31 cellular contexts compared by ENCODE assay signal in the genomic region with DNA sequence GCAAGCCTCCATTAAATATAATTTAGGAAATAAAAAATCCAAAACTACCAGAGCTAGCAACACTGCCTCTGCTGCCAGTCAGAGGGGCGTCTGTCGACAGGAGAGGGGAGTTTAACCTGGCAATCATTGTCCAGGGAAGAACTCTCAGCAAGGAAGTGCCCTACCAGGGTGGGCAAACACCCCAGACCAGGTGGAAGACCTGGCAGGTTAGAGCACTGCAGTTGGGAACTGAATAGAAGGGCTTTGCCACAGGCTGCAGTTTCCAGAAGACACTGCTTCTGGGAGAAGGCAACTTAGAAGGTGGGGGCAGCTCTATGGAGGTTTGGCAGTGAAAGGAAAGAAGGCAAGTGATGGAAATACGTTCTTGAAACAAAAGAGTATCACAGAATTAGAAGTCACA. TPM values are rescaled to one million over a fixed set of nuclear protein-coding genes. Genes with fewer than 3 reads are reported as not detected.
"Had no signal": no experiment of that assay in that cellular context is flagged by ENCODE, and none has a peak within 500 bp of the region (broad histone marks: within the 10 kb centered on the region; RNA-seq: fewer than 3 reads in every experiment).

No MANE protein-coding gene starts in this region.

- H3K4me3 ChIP-seq: cardiac muscle cell, Peyer's patch, SJCRH30 had no signal

- H3K27me3 ChIP-seq: brain microvascular endothelial cell, cardiac muscle cell, Peyer's patch, SJCRH30 had no signal

- H3K4me1 ChIP-seq: SJCRH30 had no signal

- H3K4me3 Mint-ChIP-seq: activated naive CD4-positive, alpha-beta T cell treated with anti-CD3 and anti-CD28 coated beads, Interleukin-2, amount 10 ng/mL, durations not matched to agents 7 days and 5 days; activated naive CD8-positive, alpha-beta T cell treated with anti-CD3 and anti-CD28 coated beads for 36 hours had no signal

- ATAC-seq: activated CD4-positive, CD25-positive, alpha-beta regulatory T cell treated with anti-CD3 and anti-CD28 coated beads, Interleukin-2, amount 50 U/mL, for 24 hours had no signal

- H3K27ac ChIP-seq: brain microvascular endothelial cell, cardiac muscle cell, Peyer's patch, RWPE1, SJCRH30, WERI-Rb-1 had no signal

- H3K9me3 Mint-ChIP-seq: activated naive CD4-positive, alpha-beta T cell treated with anti-CD3 and anti-CD28 coated beads, Interleukin-2, amount 10 ng/mL, durations not matched to agents 7 days and 5 days; activated T-helper 2 cell treated with anti-CD3 and anti-CD28 coated beads, Interferon-gamma antibody, Interleukin-2, Interleukin-4, amounts not matched to agents 10 μg/mL and 5 μg/mL and 100 μg/mL, durations not matched to agents 14 hours and 24 hours and 36 hours had no signal

- H3K36me3 ChIP-seq: brain microvascular endothelial cell, cardiac muscle cell, Peyer's patch had no signal

- H3K27me3 Mint-ChIP-seq: activated naive CD4-positive, alpha-beta T cell treated with anti-CD3 and anti-CD28 coated beads, Interleukin-2, amount 10 ng/mL, durations not matched to agents 7 days and 5 days; activated naive CD8-positive, alpha-beta T cell treated with anti-CD3 and anti-CD28 coated beads for 36 hours had no signal

- H3K27ac Mint-ChIP-seq: activated naive CD4-positive, alpha-beta T cell treated with anti-CD3 and anti-CD28 coated beads, Interleukin-2, amount 10 ng/mL, durations not matched to agents 7 days and 5 days; activated naive CD8-positive, alpha-beta T cell treated with anti-CD3 and anti-CD28 coated beads for 36 hours; activated T-helper 2 cell treated with anti-CD3 and anti-CD28 coated beads, Interferon-gamma antibody, Interleukin-2, Interleukin-4, amounts not matched to agents 10 μg/mL and 5 μg/mL and 100 μg/mL, durations not matched to agents 14 hours and 24 hours and 36 hours had no signal

- DNase-seq: activated CD4-positive, alpha-beta T cell treated with anti-CD3 and anti-CD28 coated beads for 4 hours; activated CD4-positive, alpha-beta T cell treated with anti-CD3 and anti-CD28 coated beads, Interleukin-2, amount 50 U/mL, for 48 hours; activated gamma-delta T cell treated with Interleukin-2 at 50 U/mL for 16 hours; activated naive CD4-positive, alpha-beta T cell treated with anti-CD3 and anti-CD28 coated beads, Interleukin-2, amount 10 ng/mL, durations not matched to agents 7 days and 5 days; activated naive CD8-positive, alpha-beta T cell treated with anti-CD3 and anti-CD28 coated beads for 36 hours; activated T-cell treated with anti-CD3 and anti-CD28 coated beads for 4 hours; activated T-cell treated with anti-CD3 and anti-CD28 coated beads, Interleukin-2, amount 50 U/mL, for 48 hours; brain microvascular endothelial cell; cerebellar nuclear complex; Kasumi-1; KBM-7; NCI-H1048; NCI-H1417; NCI-H2029 treated with DMSO at 0.1 percent for 48 hours; NCI-H345; NCI-H510A; NCI-H526 treated with DMSO at 0.1 percent for 48 hours; NCI-H82; Peyer's patch; Right ventricle myocardium superior; SJCRH30; SK-N-SH; T-helper 1 cell; WERI-Rb-1 had no signal

- H3K9me3 ChIP-seq: Peyer's patch, SJCRH30, SK-N-SH had no signal

RNA-seq across cellular contexts. Expression of a gene that starts 29.7 kb away (rescaled TPM):
- total RNA-seq: activated CD8-positive, alpha-beta memory T cell treated with anti-CD3 and anti-CD28 coated beads for 36 hours; activated naive CD8-positive, alpha-beta T cell treated with anti-CD3 and anti-CD28 coated beads for 36 hours; activated T-helper 2 cell treated with anti-CD3 and anti-CD28 coated beads, Interferon-gamma antibody, Interleukin-2, Interleukin-4, amounts not matched to agents 10 μg/mL and 5 μg/mL and 100 μg/mL, durations not matched to agents 14 hours and 24 hours and 36 hours; cardiac muscle cell; Peyer's patch; Right ventricle myocardium superior; SJCRH30; T-helper 2 cell treated with Interferon-gamma antibody and Interleukin-4, amounts not matched to agents 100 ng/mL and 5 ng/mL, for 36 hours had no signal
- polyA plus RNA-seq: adipose tissue, cardiac muscle cell, SK-N-SH had no signal

RNA-seq across cellular contexts. Expression of a gene that starts 42.9 kb away (rescaled TPM):
- total RNA-seq: activated CD8-positive, alpha-beta memory T cell treated with anti-CD3 and anti-CD28 coated beads for 36 hours; activated naive CD8-positive, alpha-beta T cell treated with anti-CD3 and anti-CD28 coated beads for 36 hours; activated T-helper 2 cell treated with anti-CD3 and anti-CD28 coated beads, Interferon-gamma antibody, Interleukin-2, Interleukin-4, amounts not matched to agents 10 μg/mL and 5 μg/mL and 100 μg/mL, durations not matched to agents 14 hours and 24 hours and 36 hours; cardiac muscle cell; Peyer's patch; Right ventricle myocardium superior; SJCRH30; T-helper 2 cell treated with Interferon-gamma antibody and Interleukin-4, amounts not matched to agents 100 ng/mL and 5 ng/mL, for 36 hours had no signal
- polyA plus RNA-seq: adipose tissue, cardiac muscle cell, SK-N-SH had no signal
